In genomic region chr9:95268681-95269080, GRCh38 we compare ENCODE assay signal across 8 cellular contexts. TPM values are rescaled to one million over a fixed set of nuclear protein-coding genes. Genes with fewer than 3 reads are reported as not detected.
DNase-seq lines count a peak whose midpoint lies in the region; ATAC-seq and TF ChIP-seq lines count a peak whose summit lies in the region.

No MANE protein-coding gene starts in this region.

- no peak overlapping the region for H3K27ac Mint-ChIP-seq in activated CD8-positive, alpha-beta T cell treated with anti-CD3 and anti-CD28 coated beads for 36 hours

- ATAC-seq in activated CD8-positive, alpha-beta T cell treated with anti-CD3 and anti-CD28 coated beads for 36 hours, result no peak
- ATAC-seq in activated CD4-positive, CD25-positive, alpha-beta regulatory T cell treated with anti-CD3 and anti-CD28 coated beads, Interleukin-2, amount 50 U/mL, for 24 hours, result no peak
- ATAC-seq in HG02759 (IDR thresholded peaks at IDR 0.05; ENCODE audit: unreplicated experiment) (no peak), HG03196 (IDR thresholded peaks at IDR 0.05; ENCODE audit: unreplicated experiment) (no peak)

- peaks cover 23% of the 10 kb centered on the region for H3K4me1 Mint-ChIP-seq in activated CD8-positive, alpha-beta T cell treated with anti-CD3 and anti-CD28 coated beads for 36 hours (ENCODE audit: low read depth)

- no peaks in the 10 kb centered on the region for H3K36me3 Mint-ChIP-seq in activated CD8-positive, alpha-beta T cell treated with anti-CD3 and anti-CD28 coated beads for 36 hours (ENCODE audit: low read depth)

- no peak overlapping the region for H3K4me3 Mint-ChIP-seq in activated CD8-positive, alpha-beta T cell treated with anti-CD3 and anti-CD28 coated beads for 36 hours

- H3K9me3 Mint-ChIP-seq in activated CD8-positive, alpha-beta T cell treated with anti-CD3 and anti-CD28 coated beads for 36 hours, result no peaks in the 10 kb centered on the region

- CTCF ChIA-PET in activated CD8-positive, alpha-beta T cell treated with anti-CD3 and anti-CD28 coated beads for 36 hours (lab: Charles Lee), result interaction anchor here (0.7 to 0.9 kb wide), 2 partner anchors 9 to 617 kb away, joined by 3 to 4 read pairs; no protein-coding TSS in a partner anchor

- intact Hi-C loops in activated CD8-positive, alpha-beta T cell treated with anti-CD3 and anti-CD28 coated beads for 36 hours (cut with micrococcal nuclease), result no loop called here

- peak; percentile 34 for DNase-seq in NCI-H1436 (lab: John Stamatoyannopoulos, UW)
- DNase-seq in NCI-H1436 treated with DMSO at 0.1 percent for 48 hours (lab: John Stamatoyannopoulos, UW), result no peak
- DNase-seq in NCI-H1417 treated with DMSO at 0.1 percent for 48 hours (lab: John Stamatoyannopoulos, UW), result peak; percentile 72
- peak; percentile 10 for DNase-seq in activated CD8-positive, alpha-beta T cell treated with anti-CD3 and anti-CD28 coated beads for 36 hours
- peak; percentile 32 for DNase-seq in inferior parietal cortex (ENCODE audit: extremely low spot score)

- POLR2A ChIA-PET in activated CD8-positive, alpha-beta T cell treated with anti-CD3 and anti-CD28 coated beads for 36 hours (lab: Charles Lee), result interaction anchor here (0.9 kb wide), 1 partner anchor 26 kb away, joined by 3 read pairs; no protein-coding TSS in a partner anchor

- no peaks in the 10 kb centered on the region for H3K27me3 Mint-ChIP-seq in activated CD8-positive, alpha-beta T cell treated with anti-CD3 and anti-CD28 coated beads for 36 hours

- TF ChIP-seq CTCF in activated CD8-positive, alpha-beta T cell treated with anti-CD3 and anti-CD28 coated beads for 36 hours (IDR thresholded peaks at IDR 0.05), result no peak

RNA-seq across cellular contexts. Expression of gene FANCC, which starts 48.8 kb away (rescaled TPM):
- total RNA-seq in activated CD8-positive, alpha-beta T cell treated with anti-CD3 and anti-CD28 coated beads for 36 hours, result 10 to 100 TPM; 11.5 to 12.4 TPM
